Comparison of ENCODE assay signal across 8 cellular contexts in the genomic region with DNA sequence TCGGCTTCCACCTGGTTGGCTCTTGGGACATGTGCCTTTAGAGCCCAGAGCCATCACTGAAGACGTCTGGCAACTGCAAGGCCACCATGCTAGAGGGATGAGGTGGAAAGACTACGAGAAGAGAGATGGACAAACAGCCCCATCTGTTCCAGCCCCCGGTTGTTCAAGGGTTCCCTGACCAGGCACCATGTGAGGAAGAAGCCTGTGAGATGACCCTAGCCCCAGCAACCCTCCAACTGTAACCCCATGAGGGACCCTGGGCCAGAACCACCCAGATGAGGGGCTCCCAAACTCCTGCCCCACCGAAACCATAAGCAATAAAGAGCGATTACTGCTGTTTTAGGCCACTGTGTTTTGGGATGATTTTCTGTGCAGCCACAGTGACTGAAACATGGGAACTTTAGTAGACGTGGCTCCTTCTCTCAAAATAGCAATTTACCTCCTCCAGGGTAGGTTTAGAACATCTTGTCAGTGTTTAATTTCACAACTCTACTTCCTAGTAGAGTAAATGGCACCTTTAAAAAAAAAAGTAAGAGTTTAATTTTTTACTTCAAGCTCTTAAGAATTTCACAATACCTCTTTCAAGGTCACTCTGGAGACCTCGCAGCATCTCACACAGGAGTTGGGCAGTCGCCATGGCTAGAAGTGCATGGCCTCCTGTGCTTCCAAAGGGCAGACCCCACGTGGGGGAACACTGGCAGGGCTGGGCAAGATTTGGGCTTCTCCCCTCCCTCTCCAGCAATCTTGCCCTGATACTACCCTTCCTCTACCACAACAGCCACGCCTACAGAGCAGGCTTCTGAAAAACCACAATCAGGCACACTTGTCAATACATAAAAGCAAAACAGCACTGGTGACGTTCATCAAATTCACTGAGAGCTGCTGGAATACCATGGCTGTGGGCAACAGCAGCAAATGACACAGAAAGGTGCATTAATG. TPM values are rescaled to one million over a fixed set of nuclear protein-coding genes. Genes with fewer than 3 reads are reported as not detected.
DNase-seq lines count a peak whose midpoint lies in the region; ATAC-seq and TF ChIP-seq lines count a peak whose summit lies in the region.

No MANE protein-coding gene starts in this region.

- WGBS in mammary epithelial cell (ENCODE audit: low coverage, missing lambda C conversion rate): 84% methylated on average over 11 of the region's 12 CpGs

- no peak overlapping the region for H2AFZ ChIP-seq in mammary epithelial cell (ENCODE audit: low read depth, low read length)

- no peak overlapping the region for H3K4me3 ChIP-seq in BLaER1
- no peak overlapping the region for H3K4me3 ChIP-seq in mammary epithelial cell (replicated peaks in 1 of 3; ENCODE audit: insufficient read depth in 1 of 3, low read depth in 2 of 3, low read length in 3 of 3)

- no peaks in the 10 kb centered on the region for H3K9me3 ChIP-seq in BLaER1
- H3K9me3 ChIP-seq in mammary epithelial cell (replicated peaks; ENCODE audit: insufficient read depth, low read length): no peaks in the 10 kb centered on the region

- H3K9ac ChIP-seq in BLaER1 (no peak overlapping the region), mammary epithelial cell (ENCODE audit: insufficient read depth, low read length) (no peak overlapping the region)

- DNase-seq in RPMI7951 (ENCODE audit: low read depth) (peak; percentile 30), mucosa of gallbladder (ENCODE audit: low spot score) (peak; percentile 90), mammary epithelial cell (no peak), NCI-H2081 treated with DMSO at 0.1 percent for 48 hours (lab: John Stamatoyannopoulos, UW) (no peak)
- peak; percentile 49 for DNase-seq in activated naive CD4-positive, alpha-beta T cell treated with Interleukin-2 at 50 U/mL for 16 hours

- in situ Hi-C loops in mammary epithelial cell (cut with MboI; ENCODE audit: low sequenced_read_pairs in 2 of 2): loop anchor here (25.0 kb wide), 1 partner anchor 217 kb away; no protein-coding TSS in a partner anchor

- H3K36me3 ChIP-seq in BLaER1 (no peaks in the 10 kb centered on the region), mammary epithelial cell (ENCODE audit: insufficient read depth, low read length) (no peaks in the 10 kb centered on the region)

- no peaks in the 10 kb centered on the region for H3K27me3 ChIP-seq in BLaER1
- no peaks in the 10 kb centered on the region for H3K27me3 ChIP-seq in mammary epithelial cell (ENCODE audit: insufficient read depth, low read length)

- intact Hi-C loops in mammary epithelial cell (cut with micrococcal nuclease): no loop called here

- no peak for TF ChIP-seq CTCF in mammary epithelial cell (conservative IDR thresholded peaks at IDR 0.05 in 1 of 2, IDR thresholded peaks at IDR 0.05 in 1 of 2; ENCODE audit: extremely low read depth in 1 of 2, insufficient read depth in 1 of 2, low read depth in 1 of 2, low read length in 2 of 2)

- no TSS peak for BruUV-seq in mammary epithelial cell (replicated peaks; lab: Mats Ljungman, UMichigan)

- H3K4me1 ChIP-seq in BLaER1: peaks cover 40% of the 10 kb centered on the region
- H3K4me1 ChIP-seq in mammary epithelial cell (ENCODE audit: insufficient read depth, low read length): no peaks in the 10 kb centered on the region

- no peak for ATAC-seq in HG03442 (IDR thresholded peaks at IDR 0.05; ENCODE audit: unreplicated experiment)
- no peak for ATAC-seq in HG02571 (IDR thresholded peaks at IDR 0.05; ENCODE audit: unreplicated experiment)

- H3K27ac ChIP-seq in BLaER1 (no peak overlapping the region), mammary epithelial cell (ENCODE audit: insufficient read depth, low read depth, low read length) (no peak overlapping the region)

- no peaks in the 10 kb centered on the region for H3K79me2 ChIP-seq in mammary epithelial cell (ENCODE audit: insufficient read depth, low read length)

- CTCF ChIA-PET in mammary epithelial cell (lab: Charles Lee; ENCODE audit: low non-redundant PET): no interaction called here

- H4K20me1 ChIP-seq in BLaER1 (no peaks in the 10 kb centered on the region), mammary epithelial cell (ENCODE audit: insufficient read depth, low read length) (no peaks in the 10 kb centered on the region)

- H3K4me2 ChIP-seq in BLaER1: peak overlapping the region; percentile 49
- H3K4me2 ChIP-seq in mammary epithelial cell (ENCODE audit: insufficient read depth, low read depth, low read length): no peak overlapping the region

- dilution Hi-C loops in mammary epithelial cell (cut with HindIII; ENCODE audit: low sequenced_read_pairs): no loop called here

RNA-seq across cellular contexts. Expression of a gene that starts 48.8 kb away (rescaled TPM):
- total RNA-seq in RPMI7951 (2014; rRNA removed; shearing (Covaris generic)): 10.3 and 10.7 TPM in 2 replicates
- 36.1 TPM for total RNA-seq in mucosa of gallbladder
- not detected for total RNA-seq in mammary epithelial cell
- 0.14 TPM for polyA plus RNA-seq in mammary epithelial cell
- not detected for polyA minus RNA-seq in mammary epithelial cell

Comparison
In these comparisons a context has a peak if more than half of its experiments do, and no peak if none do; other contexts are left out.
1. DNase-seq: peak in RPMI7951 (single experiment), activated naive CD4-positive, alpha-beta T cell treated with Interleukin-2 at 50 U/mL for 16 hours (single experiment) and mucosa of gallbladder (single experiment); none in mammary epithelial cell (single experiment) and NCI-H2081 treated with DMSO at 0.1 percent for 48 hours (single experiment).
2. RNA of a gene that starts 48.8 kb away (total RNA-seq): 36.1 TPM in mucosa of gallbladder (single experiment) and 10.3 to 10.7 TPM in RPMI7951; not detected in mammary epithelial cell; every median in the first group is over 10 times any median in the second.